1 cellular context compared by ENCODE assay signal in genomic region chr10:117226813-117227451, GRCh38.
A peak's percentile ranks its signal among the peaks of the same experiment; 100 is the strongest.
TF ChIP-seq lines count a peak whose summit lies in the region.

No MANE protein-coding gene starts in this region.

TF ChIP-seq in K562, 482 proteins besides CTCF, POLR2A, EP300 and RAD21:
- TF ChIP-seq ZNF324 (CRISPR knock-in tag; IDR thresholded peaks at IDR 0.05): no peak
- peak; percentile 57; the same call in 1 of the 2 replicates for TF ChIP-seq SMC3 (conservative IDR thresholded peaks at IDR 0.05; ENCODE audit: insufficient read depth, low read depth, low read length)
- TF ChIP-seq LCOR (CRISPR knock-in tag; IDR thresholded peaks at IDR 0.05): no peak
- TF ChIP-seq DEAF1 (CRISPR knock-in tag; IDR thresholded peaks at IDR 0.05): peak; percentile 44; the same call in 1 of the 2 replicates
- TF ChIP-seq BRF2 (IDR thresholded peaks at IDR 0.05; ENCODE audit: borderline replicate concordance, insufficient read depth, insufficient read length): no peak
- no peak for TF ChIP-seq KLF10 (CRISPR knock-in tag; IDR thresholded peaks at IDR 0.05)
- TF ChIP-seq ZNF507 (tag; conservative IDR thresholded peaks at IDR 0.05): no peak
- no peak for TF ChIP-seq MGA (IDR thresholded peaks at IDR 0.05)
- no peak for TF ChIP-seq RHOXF2B (CRISPR knock-in tag; conservative IDR thresholded peaks at IDR 0.05)
- no peak for TF ChIP-seq ZBTB40 (IDR thresholded peaks at IDR 0.05)
- no peak for TF ChIP-seq ZBTB40 (CRISPR knock-in tag; IDR thresholded peaks at IDR 0.05)
- TF ChIP-seq NFYB (IDR thresholded peaks at IDR 0.05; ENCODE audit: extremely low read depth, insufficient read length): peak; percentile 35
- TF ChIP-seq ILF3 (IDR thresholded peaks at IDR 0.05; ENCODE audit: borderline replicate concordance): no peak
- TF ChIP-seq ARID4B (CRISPR knock-in tag; IDR thresholded peaks at IDR 0.05): no peak
- no peak for TF ChIP-seq SAFB (IDR thresholded peaks at IDR 0.05; ENCODE audit: borderline replicate concordance, low read depth, low read length)
- TF ChIP-seq CEBPB (tag; IDR thresholded peaks at IDR 0.05): peak; percentile 29; the same call in 1 of the 2 replicates
- no peak for TF ChIP-seq EGR1 (conservative IDR thresholded peaks at IDR 0.05)
- no peak for TF ChIP-seq ZNF764 (CRISPR knock-in tag; IDR thresholded peaks at IDR 0.05; ENCODE audit: low read depth)
- no peak for TF ChIP-seq NCOA1 (IDR thresholded peaks at IDR 0.05; ENCODE audit: low read depth)
